In genomic region chr1:176888471-176889032, GRCh38 we compare ENCODE assay signal across 18 cellular contexts.
"Had no signal": no experiment of that assay in that cellular context is flagged by ENCODE, and none has a peak within 500 bp of the region (broad histone marks: within the 10 kb centered on the region; RNA-seq: fewer than 3 reads in every experiment).

No MANE protein-coding gene starts in this region.

- H3K79me2 ChIP-seq: parathyroid adenoma had no signal

- H3K27me3 ChIP-seq: dorsolateral prefrontal cortex, suprapubic skin, thyroid gland, upper lobe of left lung, uterus had no signal

- H3K9ac ChIP-seq: parathyroid adenoma had no signal

- H3K36me3 ChIP-seq: prostate gland, suprapubic skin, thyroid gland, upper lobe of left lung, uterus had no signal

- H3K4me1 ChIP-seq: parathyroid adenoma, prostate gland, thyroid gland, upper lobe of left lung, uterus had no signal

- H2AFZ ChIP-seq: parathyroid adenoma had no signal

- H3K9me3 ChIP-seq: prostate gland, suprapubic skin, thyroid gland, upper lobe of left lung, uterus had no signal

- H3K4me3 ChIP-seq: dorsolateral prefrontal cortex, prostate gland, smooth muscle cell, suprapubic skin, thyroid gland, upper lobe of left lung, uterus had no signal

- DNase-seq: cortex of kidney; dorsolateral prefrontal cortex; effector CD8-positive, alpha-beta T cell; immature natural killer cell; left cardiac atrium; naive thymus-derived CD4-positive, alpha-beta T cell; nephron progenitor cell; stimulated activated CD4-positive, alpha-beta T cell treated with anti-CD3 and anti-CD28 coated beads, Interleukin-2, amount 100 ng/mL, for 48 hours; stimulated activated naive CD8-positive, alpha-beta T cell treated with anti-CD3 and anti-CD28 coated beads, Interleukin-15, Interleukin-2, amounts not matched to agents 100 U/mL and 50 U/mL, for 24 hours; thyroid gland; upper lobe of left lung; uterus had no signal

- ATAC-seq: naive thymus-derived CD4-positive, alpha-beta T cell; stimulated activated naive CD8-positive, alpha-beta T cell treated with anti-CD3 and anti-CD28 coated beads, Interleukin-15, Interleukin-2, amounts not matched to agents 100 U/mL and 50 U/mL, for 24 hours had no signal

- H3K4me2 ChIP-seq: smooth muscle cell had no signal

- H3K27ac ChIP-seq: dorsolateral prefrontal cortex, parathyroid adenoma, prostate gland, suprapubic skin, thyroid gland, upper lobe of left lung, uterus had no signal

- FAIRE-seq: frontal cortex, keratinocyte had no signal
